8 cellular contexts compared by ENCODE assay signal in the genomic region with DNA sequence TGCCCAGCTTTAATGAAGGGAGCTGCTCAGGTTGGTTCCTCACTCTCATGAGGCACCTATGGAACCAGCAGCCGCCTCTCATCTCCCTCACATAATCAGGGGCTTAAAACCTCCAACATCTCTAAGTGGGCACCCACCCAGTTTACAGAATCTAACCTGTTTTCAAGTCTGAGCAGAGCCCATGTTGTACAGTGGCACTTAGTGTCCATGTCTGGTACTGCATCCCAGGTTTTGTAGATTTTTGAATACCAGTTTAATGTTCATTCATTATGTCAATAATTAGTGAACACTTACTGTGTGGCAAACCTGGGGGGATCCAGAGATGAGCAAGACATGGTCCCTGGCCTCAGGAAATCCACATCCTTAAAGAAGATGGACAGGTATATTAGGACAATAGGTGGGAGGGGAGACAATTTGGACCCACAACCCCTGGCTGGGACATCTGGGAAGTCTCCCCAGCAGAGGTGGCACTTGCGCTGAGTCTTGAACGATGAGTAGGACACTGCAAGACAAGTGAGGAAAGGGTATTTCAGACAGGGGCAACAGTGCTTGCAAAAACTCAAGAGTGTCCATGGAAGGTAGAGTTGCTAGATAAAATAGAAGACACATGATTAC.
DNase-seq lines count a peak whose midpoint lies in the region; ATAC-seq and TF ChIP-seq lines count a peak whose summit lies in the region.

No MANE protein-coding gene starts in this region.

- H3K4me3 ChIP-seq in lung: no peak overlapping the region

- H3K27ac Mint-ChIP-seq in natural killer cell: peak overlapping the region in 1 of 2 donors; percentile 1
- peak overlapping the region in 1 of 2 donors; percentile 37 for H3K27ac Mint-ChIP-seq in natural killer cell treated with Interleukin-12 subunit alpha and Interleukin-12 subunit beta and Interleukin-15 and Interleukin-18, amount 100 ng/mL, for 72 hours

- ATAC-seq in natural killer cell (peak in 2 of 3 donors; percentile 41 to 66), lung (ENCODE audit: insufficient read depth, low FRiP score) (no peak), HG03565 (IDR thresholded peaks at IDR 0.05; ENCODE audit: unreplicated experiment) (no peak), GM19035 (IDR thresholded peaks at IDR 0.05; ENCODE audit: unreplicated experiment) (no peak)
- ATAC-seq in natural killer cell treated with Interleukin-12 subunit alpha and Interleukin-12 subunit beta and Interleukin-15 and Interleukin-18, amount 100 ng/mL, for 72 hours: no peak

- DNase-seq in natural killer cell: no peak
- DNase-seq in natural killer cell treated with Interleukin-12 subunit alpha and Interleukin-12 subunit beta and Interleukin-15 and Interleukin-18, amount 100 ng/mL, for 72 hours (ENCODE audit: low spot score): no peak
- DNase-seq in NCI-H2029 treated with DMSO at 0.1 percent for 48 hours (lab: John Stamatoyannopoulos, UW): peak; percentile 3
- peak; percentile 27 for DNase-seq in cerebellum (ENCODE audit: low spot score)
- no peak for DNase-seq in lung (ENCODE audit: low spot score)
- DNase-seq in stimulated activated CD4-positive, alpha-beta T cell treated with anti-CD3 and anti-CD28 coated beads, Interleukin-12 subunit alpha, Interleukin-12 subunit beta, amount 100 ng/mL, for 4 hours: no peak

- no peaks in the 10 kb centered on the region for H3K36me3 ChIP-seq in lung (ENCODE audit: control insufficient read depth in 2 of 2, insufficient read depth in 2 of 2, low read length in 2 of 2)

- H3K27me3 ChIP-seq in lung (ENCODE audit: control insufficient read depth, insufficient read depth): no peaks in the 10 kb centered on the region

- TF ChIP-seq CTCF in natural killer cell (IDR thresholded peaks at IDR 0.05) (peak; percentile 86), lung (IDR thresholded peaks at IDR 0.05; ENCODE audit: control extremely low read depth, extremely low read depth) (peak; percentile 51)

- no peaks in the 10 kb centered on the region for H3K4me1 ChIP-seq in lung (ENCODE audit: control insufficient read depth in 2 of 2, insufficient read depth in 2 of 2, low read length in 2 of 2)

- no peaks in the 10 kb centered on the region for H3K9me3 Mint-ChIP-seq in natural killer cell
- H3K9me3 Mint-ChIP-seq in natural killer cell treated with Interleukin-12 subunit alpha and Interleukin-12 subunit beta and Interleukin-15 and Interleukin-18, amount 100 ng/mL, for 72 hours: no peaks in the 10 kb centered on the region

- peaks cover 0 to 2% of the 10 kb centered on the region in 2 donors for H3K9me3 ChIP-seq in lung (ENCODE audit: control insufficient read depth in 2 of 2, insufficient read depth in 1 of 2, low read length in 1 of 2)

- H3K4me1 Mint-ChIP-seq in natural killer cell: peaks cover 23 to 32% of the 10 kb centered on the region in 2 donors
- peaks cover 19 to 22% of the 10 kb centered on the region in 2 donors for H3K4me1 Mint-ChIP-seq in natural killer cell treated with Interleukin-12 subunit alpha and Interleukin-12 subunit beta and Interleukin-15 and Interleukin-18, amount 100 ng/mL, for 72 hours (ENCODE audit: low read depth in 2 of 2)

- H3K27me3 Mint-ChIP-seq in natural killer cell (ENCODE audit: low read depth in 2 of 2): peaks cover 0 to 6% of the 10 kb centered on the region in 2 donors
- H3K27me3 Mint-ChIP-seq in natural killer cell treated with Interleukin-12 subunit alpha and Interleukin-12 subunit beta and Interleukin-15 and Interleukin-18, amount 100 ng/mL, for 72 hours: no peaks in the 10 kb centered on the region

- H3K4me3 Mint-ChIP-seq in natural killer cell: no peak overlapping the region
- no peak overlapping the region for H3K4me3 Mint-ChIP-seq in natural killer cell treated with Interleukin-12 subunit alpha and Interleukin-12 subunit beta and Interleukin-15 and Interleukin-18, amount 100 ng/mL, for 72 hours

- WGBS in lung, 2 donors: 73 to 75% methylated on average over 3 of the region's 3 CpGs

- H3K36me3 Mint-ChIP-seq in natural killer cell: no peaks in the 10 kb centered on the region
- no peaks in the 10 kb centered on the region for H3K36me3 Mint-ChIP-seq in natural killer cell treated with Interleukin-12 subunit alpha and Interleukin-12 subunit beta and Interleukin-15 and Interleukin-18, amount 100 ng/mL, for 72 hours

- H3K27ac ChIP-seq in lung (ENCODE audit: low read depth in 1 of 2, low read length in 1 of 2): no peak overlapping the region

- intact Hi-C loops in natural killer cell (cut with micrococcal nuclease): loop anchor here (1.0 kb wide), 2 partner anchors 185 to 215 kb away; no protein-coding TSS in a partner anchor

Comparison
In these comparisons a context has a peak if more than half of its experiments do, and no peak if none do; other contexts are left out.
1. ATAC-seq: peak in natural killer cell (2 of 3); none in natural killer cell treated with Interleukin-12 subunit alpha and Interleukin-12 subunit beta and Interleukin-15 and Interleukin-18, amount 100 ng/mL, for 72 hours (0 of 2), lung (single experiment), HG03565 (single experiment) and GM19035 (single experiment).
2. DNase-seq: peak in NCI-H2029 treated with DMSO at 0.1 percent for 48 hours (single experiment) and cerebellum (single experiment); none in natural killer cell (single experiment), natural killer cell treated with Interleukin-12 subunit alpha and Interleukin-12 subunit beta and Interleukin-15 and Interleukin-18, amount 100 ng/mL, for 72 hours (single experiment), lung (single experiment) and stimulated activated CD4-positive, alpha-beta T cell treated with anti-CD3 and anti-CD28 coated beads, Interleukin-12 subunit alpha, Interleukin-12 subunit beta, amount 100 ng/mL, for 4 hours (single experiment).